ENCODE assay signal across 1 cellular context in genomic region chr7:93185303-93186027, GRCh38.
TF ChIP-seq lines count a peak whose summit lies in the region.

No MANE protein-coding gene starts in this region.

TF ChIP-seq in GM23338, 12 proteins besides CTCF, POLR2A, EP300 and RAD21 (continued from another document):
- TF ChIP-seq ZNF462 (CRISPR knock-in tag; IDR thresholded peaks at IDR 0.05) = no peak
TF ChIP-seq in GM23338: peak in this region for 0.
